Comparison of ENCODE assay signal across 8 cellular contexts in the genomic region with DNA sequence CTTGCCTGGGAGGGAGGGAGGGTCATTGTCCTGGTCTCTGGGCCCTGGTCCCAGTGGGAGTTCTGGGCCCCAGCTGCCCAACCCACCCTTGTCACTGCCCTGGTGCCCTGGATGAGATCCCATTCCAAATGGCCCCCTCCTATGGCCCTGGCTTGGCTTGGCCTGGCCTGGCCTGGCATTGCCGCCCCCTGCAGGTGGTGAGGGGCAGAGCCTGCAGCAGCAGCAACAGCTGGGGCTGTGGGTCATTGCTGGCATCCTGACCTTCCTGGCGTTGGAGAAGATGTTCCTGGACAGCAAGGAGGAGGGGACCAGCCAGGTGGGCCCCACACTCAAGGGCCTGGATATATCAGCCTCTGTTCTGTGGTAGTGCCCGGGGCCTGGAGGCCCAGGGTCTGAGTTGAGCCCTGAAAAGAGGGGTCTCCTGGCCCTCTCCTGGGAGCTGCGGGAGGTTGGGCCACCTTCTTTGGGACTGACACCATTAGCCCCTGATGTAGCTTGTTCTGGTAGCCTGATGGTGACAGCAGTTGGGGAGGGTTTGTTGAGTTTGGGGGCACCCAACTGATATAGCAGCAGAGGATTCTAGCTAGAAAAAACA.
DNase-seq lines count a peak whose midpoint lies in the region; ATAC-seq lines count a peak whose summit lies in the region.

No MANE protein-coding gene starts in this region.

- ATAC-seq in activated CD4-positive, CD25-positive, alpha-beta regulatory T cell treated with anti-CD3 and anti-CD28 coated beads, Interleukin-2, amount 50 U/mL, for 24 hours, result no peak
- ATAC-seq in HG03565 (IDR thresholded peaks at IDR 0.05; ENCODE audit: unreplicated experiment) (no peak), HG02870 (IDR thresholded peaks at IDR 0.05; ENCODE audit: unreplicated experiment) (no peak)

- DNase-seq in activated CD4-positive, CD25-positive, alpha-beta regulatory T cell (lab: John Stamatoyannopoulos, UW), result peak; percentile 17 to 42 (median 31)
- DNase-seq in OCI-M1 (lab: John Stamatoyannopoulos, UW) (peak; percentile 70), islet precursor cell (peak; percentile 83)
- peak; percentile 61 for DNase-seq in activated naive CD4-positive, alpha-beta T cell treated with anti-CD3 and anti-CD28 coated beads, Interleukin-2, amount 50 U/mL, for 16 hours
- peak; percentile 42 for DNase-seq in stimulated activated naive CD4-positive, alpha-beta T cell treated with Interleukin-2 at 50 U/mL for 16 hours (lab: John Stamatoyannopoulos, UW)

Comparison
In these comparisons a context has a peak if more than half of its experiments do, and no peak if none do; other contexts are left out.
1. DNase-seq: peak in every context shown above with its lines; median percentile 83 in islet precursor cell; 70 in OCI-M1; 61 in activated naive CD4-positive, alpha-beta T cell treated with anti-CD3 and anti-CD28 coated beads, Interleukin-2, amount 50 U/mL, for 16 hours; 42 in stimulated activated naive CD4-positive, alpha-beta T cell treated with Interleukin-2 at 50 U/mL for 16 hours; 31 in activated CD4-positive, CD25-positive, alpha-beta regulatory T cell.